In the genomic region with DNA sequence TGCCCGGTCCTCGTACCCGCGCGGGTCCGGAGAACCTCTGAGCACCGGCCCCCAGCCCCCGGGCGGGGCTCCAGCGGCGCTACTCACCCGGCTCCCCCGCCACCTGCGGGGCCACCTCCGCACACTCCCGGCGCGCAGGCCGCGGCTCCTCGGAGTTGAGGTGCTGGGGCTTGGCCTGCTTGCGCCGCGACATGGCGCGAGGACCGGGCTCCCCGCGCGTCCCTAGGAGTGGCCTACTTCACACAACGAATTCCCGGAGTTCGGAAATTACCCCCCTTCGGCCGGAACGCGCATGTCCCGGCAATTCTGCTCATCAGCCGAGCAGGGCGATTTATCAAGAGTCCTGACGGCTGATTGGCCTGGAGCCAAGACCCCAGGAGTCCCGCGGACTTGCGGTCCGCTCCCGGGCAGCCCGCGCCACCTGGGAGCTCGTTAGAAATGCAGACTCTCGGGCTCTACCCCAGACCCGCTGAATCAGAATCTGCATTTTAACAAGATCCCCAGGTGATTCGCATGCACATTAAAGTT, we compare ENCODE assay signal across 8 cellular contexts.
DNase-seq lines count a peak whose midpoint lies in the region; FAIRE-seq and TF ChIP-seq lines count a peak whose summit lies in the region.

No MANE protein-coding gene starts in this region.

- no peaks in the 10 kb centered on the region for H3K36me3 ChIP-seq in endothelial cell of umbilical vein (ENCODE audit: control insufficient read depth in 2 of 2, extremely low read depth in 1 of 2, insufficient read depth in 2 of 2, low read length in 2 of 2)
- H3K36me3 ChIP-seq in muscle layer of duodenum (ENCODE audit: control insufficient read depth in 1 of 2, insufficient read depth in 2 of 2, low read length in 2 of 2) = no peaks in the 10 kb centered on the region

- H3K27me3 ChIP-seq in endothelial cell of umbilical vein (ENCODE audit: control insufficient read depth in 2 of 2, insufficient read depth in 2 of 2, low read length in 2 of 2) = no peaks in the 10 kb centered on the region
- peaks cover 19% of the 10 kb centered on the region for H3K27me3 ChIP-seq in muscle layer of duodenum (ENCODE audit: low read depth, low read length)

- DNase-seq in D341Med (ENCODE audit: low spot score) (peak; percentile 44), NCI-H526 treated with DMSO at 0.1 percent for 48 hours (lab: John Stamatoyannopoulos, UW) (peak; percentile 45), endothelial cell of umbilical vein (ENCODE audit: low read depth, low spot score) (peak; percentile 56), NCI-H446 treated with DMSO at 0.1 percent for 48 hours (lab: John Stamatoyannopoulos, UW) (no peak), ureter (ENCODE audit: low spot score) (no peak), NCI-H1930 (lab: John Stamatoyannopoulos, UW) (no peak), SKM-1 (lab: John Stamatoyannopoulos, UW; ENCODE audit: unreplicated experiment) (no peak)

- H3K4me3 ChIP-seq in endothelial cell of umbilical vein (replicated peaks in 1 of 3; ENCODE audit: insufficient read depth in 1 of 3, low read depth in 1 of 3, low read length in 3 of 3) = peak overlapping the region; percentile 43 to 71 (median 64)
- H3K4me3 ChIP-seq in muscle layer of duodenum (ENCODE audit: low read depth in 1 of 2, low read length in 2 of 2) = peak overlapping the region; percentile 34 to 66

- H3K9me3 ChIP-seq in endothelial cell of umbilical vein (replicated peaks; ENCODE audit: control insufficient read depth, insufficient read depth, low read length) (no peaks in the 10 kb centered on the region), muscle layer of duodenum (ENCODE audit: control insufficient read depth in 1 of 2, low read length in 2 of 2) (no peaks in the 10 kb centered on the region)

- no peak for FAIRE-seq in endothelial cell of umbilical vein (lab: Jason Lieb, UNC)

- peak overlapping the region; percentile 84 for H3K4me2 ChIP-seq in endothelial cell of umbilical vein (ENCODE audit: insufficient read depth, low read length)

- no peak for TF ChIP-seq CTCF in endothelial cell of umbilical vein (IDR thresholded peaks at IDR 0.05; ENCODE audit: extremely low read depth in 1 of 2, insufficient read depth in 1 of 2, low read depth in 1 of 2, low read length in 2 of 2)

- peak overlapping the region; percentile 35 for H2AFZ ChIP-seq in endothelial cell of umbilical vein (ENCODE audit: low read depth, low read length)

- POLR2A ChIA-PET in endothelial cell of umbilical vein (lab: Charles Lee) = interaction anchor here (0.6 kb wide), 1 partner anchor 10 kb away, joined by 7 read pairs; no protein-coding TSS in a partner anchor

- H3K4me1 ChIP-seq in endothelial cell of umbilical vein (ENCODE audit: control insufficient read depth, extremely low read depth, insufficient read depth, low read length) = peaks cover 26% of the 10 kb centered on the region
- H3K4me1 ChIP-seq in muscle layer of duodenum (ENCODE audit: control insufficient read depth in 1 of 2, insufficient read depth in 2 of 2, low read length in 2 of 2) = peaks cover 4 to 30% of the 10 kb centered on the region in 2 donors

- peak overlapping the region; percentile 37 for H3K27ac ChIP-seq in endothelial cell of umbilical vein (ENCODE audit: insufficient read depth, low read depth, low read length)
- no peak overlapping the region for H3K27ac ChIP-seq in muscle layer of duodenum (ENCODE audit: low read length)

- intact Hi-C loops in endothelial cell of umbilical vein (cut with micrococcal nuclease) = no loop called here

- dilution Hi-C loops in endothelial cell of umbilical vein (cut with MboI; ENCODE audit: extremely low pct_ligation_motif_present, low sequenced_read_pairs) = no loop called here

- TF ChIP-seq POLR2A in endothelial cell of umbilical vein (IDR thresholded peaks at IDR 0.05; ENCODE audit: low read depth, low read length) = no peak

- BruUV-seq in endothelial cell of umbilical vein (replicated peaks; lab: Mats Ljungman, UMichigan) = no TSS peak

- H3K9me1 ChIP-seq in endothelial cell of umbilical vein (replicated peaks; ENCODE audit: control insufficient read depth, extremely low read depth, insufficient read depth, low read length) = no peaks in the 10 kb centered on the region

- H3K79me2 ChIP-seq in endothelial cell of umbilical vein (ENCODE audit: control insufficient read depth, insufficient read depth, low read length) = peaks cover 40% of the 10 kb centered on the region

- peak overlapping the region; percentile 67 for H3K9ac ChIP-seq in endothelial cell of umbilical vein (replicated peaks; ENCODE audit: extremely low read depth, insufficient read depth, low read length)

- H4K20me1 ChIP-seq in endothelial cell of umbilical vein (replicated peaks; ENCODE audit: control insufficient read depth, extremely low read depth, insufficient read depth, low read length) = no peaks in the 10 kb centered on the region

- CTCF ChIA-PET in endothelial cell of umbilical vein (lab: Charles Lee) = interaction anchor here (0.6 to 2.9 kb wide), 5 partner anchors 8 to 404 kb away, joined by 3 to 18 read pairs (median 3); no protein-coding TSS in a partner anchor

TF ChIP-seq in endothelial cell of umbilical vein, 7 proteins besides CTCF, POLR2A, EP300 and RAD21:
- TF ChIP-seq EZH2 (IDR thresholded peaks at IDR 0.05; ENCODE audit: borderline replicate concordance, low read depth, low read length, severe bottlenecking) (no peak), POLR2AphosphoS5 (IDR thresholded peaks at IDR 0.05; ENCODE audit: insufficient read depth, low read depth, low read length) (peak; percentile 29)

Comparison
In these comparisons a context has a peak if more than half of its experiments do, and no peak if none do; other contexts are left out.
1. DNase-seq: peak in D341Med (single experiment), NCI-H526 treated with DMSO at 0.1 percent for 48 hours (single experiment) and endothelial cell of umbilical vein (single experiment); none in NCI-H446 treated with DMSO at 0.1 percent for 48 hours (single experiment), ureter (single experiment), NCI-H1930 (0 of 2) and SKM-1 (single experiment).